ENCODE assay signal across 1 cellular context in genomic region chr19:58401825-58402433, GRCh38.
TF ChIP-seq lines count a peak whose summit lies in the region.

No MANE protein-coding gene starts in this region.

TF ChIP-seq in liver, 16 proteins besides CTCF, POLR2A, EP300 and RAD21 (continued from another document):
- TF ChIP-seq ZBTB33 (IDR thresholded peaks at IDR 0.05) = no peak
